In the genomic region with DNA sequence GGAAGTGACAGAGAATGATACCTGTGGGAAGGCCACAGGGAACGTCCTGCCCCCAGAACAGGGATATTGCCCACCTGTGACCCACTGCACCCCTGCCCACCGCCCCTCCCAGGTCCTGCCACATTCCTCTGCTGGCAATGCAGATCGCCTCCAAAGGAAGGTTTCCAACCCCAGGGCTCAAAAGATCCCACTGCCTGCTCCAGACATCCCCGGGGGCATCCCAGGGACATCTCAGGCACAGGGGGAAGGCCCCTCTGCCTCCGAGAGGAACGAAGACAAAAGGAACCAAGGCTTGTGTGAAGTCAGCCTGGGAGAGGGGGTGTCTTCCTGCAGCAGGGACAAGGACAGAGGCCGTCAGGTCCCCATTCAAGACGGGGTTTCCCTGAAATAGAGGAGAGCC, we compare ENCODE assay signal across 20 cellular contexts. TPM values are rescaled to one million over a fixed set of nuclear protein-coding genes. Genes with fewer than 3 reads are reported as not detected.
DNase-seq lines count a peak whose midpoint lies in the region; ATAC-seq and TF ChIP-seq lines count a peak whose summit lies in the region.
"Had no signal": no experiment of that assay in that cellular context is flagged by ENCODE, and none has a peak within 500 bp of the region (broad histone marks: within the 10 kb centered on the region; RNA-seq: fewer than 3 reads in every experiment).

No MANE protein-coding gene starts in this region.

- intact Hi-C loops in spleen (cut with DNase I; ENCODE audit: low total_unique reads) (no loop called here), PC-3 (cut with micrococcal nuclease) (no loop called here)

- no peak for DNase-seq in GM23338 (ENCODE audit: low spot score)
- DNase-seq in NT2/D1 (ENCODE audit: low read depth, low spot score): no peak
- DNase-seq in epidermal melanocyte (ENCODE audit: insufficient read length, low spot score): peak; percentile 12
- no peak for DNase-seq in spleen
- DNase-seq in NCI-H1436 treated with DMSO at 0.1 percent for 48 hours (lab: John Stamatoyannopoulos, UW): no peak
- no peak for DNase-seq in PC-3
- DNase-seq: DND-41; Karpas-422; NCI-H1048; NCI-H1436; NCI-H2081 treated with DMSO at 0.1 percent for 48 hours; NCI-H446 treated with DMSO at 0.1 percent for 48 hours; NK-92 treated with Interleukin-12 subunit alpha and Interleukin-12 subunit beta, amount 100 ng/mL, for 24 hours; T-helper 17 cell had no signal

- no peaks in the 10 kb centered on the region for H3K9me2 ChIP-seq in GM23338 (ENCODE audit: insufficient read depth)
- no peaks in the 10 kb centered on the region for H3K9me2 ChIP-seq in PC-3 (replicated peaks; ENCODE audit: low read length)

- no peak overlapping the region for H3K27ac Mint-ChIP-seq in GM23338
- H3K27ac Mint-ChIP-seq: CD14-positive monocyte, T-helper 17 cell had no signal

- no peaks in the 10 kb centered on the region for H3K79me2 ChIP-seq in GM23338 (replicated peaks; ENCODE audit: insufficient read depth)
- no peaks in the 10 kb centered on the region for H3K79me2 ChIP-seq in PC-3 (ENCODE audit: low read length)

- H3K4me3 Mint-ChIP-seq in GM23338: no peak overlapping the region
- H3K4me3 Mint-ChIP-seq: CD14-positive monocyte, IgD-negative memory B cell, T-helper 17 cell had no signal

- no peaks in the 10 kb centered on the region for H3K27me3 ChIP-seq in GM23338 (ENCODE audit: insufficient read depth)
- no peaks in the 10 kb centered on the region for H3K27me3 ChIP-seq in NT2/D1 (ENCODE audit: insufficient read depth, insufficient read length)
- no peaks in the 10 kb centered on the region for H3K27me3 ChIP-seq in spleen (replicated peaks in 1 of 7)
- no peaks in the 10 kb centered on the region for H3K27me3 ChIP-seq in PC-3 (ENCODE audit: low read length)
- H3K27me3 ChIP-seq: SJSA1 had no signal

- peaks cover 6% of the 10 kb centered on the region for H3K4me1 Mint-ChIP-seq in GM23338
- H3K4me1 Mint-ChIP-seq: CD14-positive monocyte, T-helper 17 cell had no signal

- H3K9me3 Mint-ChIP-seq in GM23338: peaks cover 11% of the 10 kb centered on the region
- H3K9me3 Mint-ChIP-seq: IgD-negative memory B cell had no signal

- peaks cover 36% of the 10 kb centered on the region for H3K36me3 Mint-ChIP-seq in GM23338 (ENCODE audit: low read depth)

- ATAC-seq in GM23338 (no peak; the same call in 2 of the 3 replicates), GM18873 (IDR thresholded peaks at IDR 0.05; ENCODE audit: low FRiP score, unreplicated experiment) (no peak), PC-3 (no peak), HG03342 (IDR thresholded peaks at IDR 0.05; ENCODE audit: unreplicated experiment) (no peak)
- ATAC-seq: HCT116, T-helper 17 cell had no signal

- CTCF ChIA-PET in PC-3 (lab: Charles Lee): no interaction called here

- H3K27ac ChIP-seq in GM23338 (ENCODE audit: low read depth) (0 out of 2 replicates have a peak overlapping the region, but pooled peaks have one; percentile 55), spleen (peak overlapping the region in 5 of 8 donors; percentile 60 to 81 (median 75)), PC-3 (ENCODE audit: low read length) (no peak overlapping the region)
- H3K27ac ChIP-seq: SJSA1 had no signal

- no peak for TF ChIP-seq POLR2A in spleen (IDR thresholded peaks at IDR 0.05)

- no peak overlapping the region for H2AFZ ChIP-seq in GM23338
- H2AFZ ChIP-seq in PC-3 (ENCODE audit: low read length): no peak overlapping the region

- peak overlapping the region; percentile 69 for H3K9ac ChIP-seq in NT2/D1 (ENCODE audit: insufficient read length, low read depth)
- H3K9ac ChIP-seq in PC-3 (ENCODE audit: low read length): no peak overlapping the region

- H3F3A ChIP-seq in GM23338 (replicated peaks; ENCODE audit: low read depth) (0 out of 2 replicates have a peak, but pooled peaks cover 3% of the 10 kb centered on the region), PC-3 (ENCODE audit: low read length, unreplicated experiment) (no peaks in the 10 kb centered on the region)

- H3K9me3 ChIP-seq in NT2/D1 (ENCODE audit: insufficient read depth, low read length) (peaks cover 9% of the 10 kb centered on the region; the same call in 1 of the 2 replicates), spleen (no peaks in the 10 kb centered on the region), PC-3 (ENCODE audit: low read length) (no peaks in the 10 kb centered on the region)
- H3K9me3 ChIP-seq: SJSA1 had no signal

- H3K4me1 ChIP-seq in GM23338 (ENCODE audit: insufficient read depth): peaks cover 14% of the 10 kb centered on the region; the same call in 1 of the 2 replicates
- peaks cover 19% of the 10 kb centered on the region for H3K4me1 ChIP-seq in NT2/D1 (ENCODE audit: insufficient read depth, insufficient read length)
- H3K4me1 ChIP-seq in spleen: peaks cover 8 to 36% (median 20%) of the 10 kb centered on the region in 6 donors
- H3K4me1 ChIP-seq in PC-3 (ENCODE audit: insufficient read depth, low read length): peaks cover 14% of the 10 kb centered on the region

- H4K20me1 ChIP-seq in GM23338 (replicated peaks; ENCODE audit: insufficient read depth) (no peaks in the 10 kb centered on the region), PC-3 (ENCODE audit: low read length) (no peaks in the 10 kb centered on the region)

- H3K36me3 ChIP-seq in GM23338 (ENCODE audit: insufficient read depth) (0 out of 2 replicates have a peak, but pooled peaks cover 2% of the 10 kb centered on the region), NT2/D1 (ENCODE audit: insufficient read depth, insufficient read length, low read length) (peaks cover 31% of the 10 kb centered on the region), spleen (peaks cover 0 to 78% (median 51%) of the 10 kb centered on the region in 6 donors), PC-3 (ENCODE audit: low read depth, low read length) (no peaks in the 10 kb centered on the region)

- TF ChIP-seq CTCF in GM23338 (conservative IDR thresholded peaks at IDR 0.05; ENCODE audit: low read depth in 2 of 2) (no peak), spleen (IDR thresholded peaks at IDR 0.05 in 8 of 11, conservative IDR thresholded peaks at IDR 0.05 in 3 of 11) (no peak), PC-3 (conservative IDR thresholded peaks at IDR 0.05; ENCODE audit: low read depth, low read length) (no peak)

- BruUV-seq in PC-3 (replicated peaks; lab: Mats Ljungman, UMichigan): no TSS peak

- POLR2A ChIA-PET in PC-3 (lab: Charles Lee; ENCODE audit: unreplicated experiment): interaction anchor here (0.6 kb wide), 1 partner anchor 45 kb away, joined by 13 read pairs; no protein-coding TSS in a partner anchor

- no peak overlapping the region for H3K4me2 ChIP-seq in GM23338
- no peak overlapping the region for H3K4me2 ChIP-seq in PC-3 (ENCODE audit: low read length)

- WGBS in spleen, 5 donors: 70 to 83% (median 82%) methylated on average over 8 of the region's 8 CpGs

- H3K27me3 Mint-ChIP-seq in GM23338 (ENCODE audit: insufficient read depth, low read depth, poor library complexity): peaks cover 2% of the 10 kb centered on the region
- H3K27me3 Mint-ChIP-seq: IgD-negative memory B cell, T-helper 17 cell had no signal

- H3K4me3 ChIP-seq in GM23338: no peak overlapping the region
- no peak overlapping the region for H3K4me3 ChIP-seq in NT2/D1 (ENCODE audit: insufficient read length, low read depth)
- no peak overlapping the region for H3K4me3 ChIP-seq in spleen
- H3K4me3 ChIP-seq in PC-3 (ENCODE audit: low read length): no peak overlapping the region
- H3K4me3 ChIP-seq: SJSA1 had no signal

TF ChIP-seq in GM23338, 12 proteins besides CTCF, POLR2A, EP300 and RAD21:
- TF ChIP-seq NANOG (IDR thresholded peaks at IDR 0.05; ENCODE audit: borderline replicate concordance) (no peak), JUNB (IDR thresholded peaks at IDR 0.05; ENCODE audit: unreplicated experiment) (no peak), EZH2phosphoT487 (IDR thresholded peaks at IDR 0.05; ENCODE audit: unreplicated experiment) (no peak), CREB1 (CRISPR knock-in tag; IDR thresholded peaks at IDR 0.05; ENCODE audit: low read depth) (no peak), ZNF331 (CRISPR knock-in tag; IDR thresholded peaks at IDR 0.05; ENCODE audit: low read depth) (no peak)

RNA-seq across cellular contexts. Expression of gene NUDT1, which starts 28.5 kb away (rescaled TPM):
- 54.5 and 66.8 TPM in 2 replicates for total RNA-seq in GM23338 (2014; rRNA removed; shearing (Covaris generic))
- 151 and 163 TPM in 2 replicates for polyA plus RNA-seq in GM23338 (2016; fragmentation: Nextera tagmentation; extraction: Ambion mirVana)
- total RNA-seq in spleen: 10 to 100 TPM; 13.7 to 29.4 (median 20.4) TPM
- polyA plus RNA-seq in spleen: 10 to 100 TPM; 38.2 to 69.3 (median 42.4) TPM
- 58.5 and 59.3 TPM in 2 replicates for total RNA-seq in PC-3 (2014; rRNA removed)

RNA-seq across cellular contexts. Expression of gene MRM2, which starts 28.5 kb away (rescaled TPM):
- 25.3 and 30.0 TPM in 2 replicates for total RNA-seq in GM23338 (2014; rRNA removed; shearing (Covaris generic))
- polyA plus RNA-seq in GM23338 (2016; fragmentation: Nextera tagmentation; extraction: Ambion mirVana) (37.8 and 41.1 TPM in 2 replicates), spleen (10 to 100 TPM; 24.1 to 35.8 (median 27.2) TPM)
- total RNA-seq in spleen (10 to 100 TPM; 19.0 to 24.7 (median 23.3) TPM), PC-3 (2014; rRNA removed) (42.6 and 42.9 TPM in 2 replicates)

RNA-seq across cellular contexts. Expression of gene MAD1L1, which starts 37.8 kb away (rescaled TPM):
- total RNA-seq in GM23338 (2014; rRNA removed; shearing (Covaris generic)): 59.3 and 87.1 TPM in 2 replicates
- 40.3 and 42.9 TPM in 2 replicates for polyA plus RNA-seq in GM23338 (2016; fragmentation: Nextera tagmentation; extraction: Ambion mirVana)
- total RNA-seq in spleen: 100 to 1,000 TPM in 1 of 7 donors, 10 to 100 TPM in 6; 47.3 to 104 (median 62.0) TPM
- polyA plus RNA-seq in spleen: 100 to 1,000 TPM in 1 of 3 donors, 10 to 100 TPM in 2; 48.8 to 118 (median 75.0) TPM
- 88.4 and 146 TPM in 2 replicates for total RNA-seq in PC-3 (2014; rRNA removed)

RNA-seq across cellular contexts. Expression of gene SNX8, which starts 43.7 kb away (rescaled TPM):
- total RNA-seq in GM23338 (2014; rRNA removed; shearing (Covaris generic)): 15.6 and 44.3 TPM in 2 replicates
- polyA plus RNA-seq in GM23338 (2016; fragmentation: Nextera tagmentation; extraction: Ambion mirVana): 49.1 and 50.9 TPM in 2 replicates
- 100 to 1,000 TPM in 2 of 7 donors, 10 to 100 TPM in 5; 74.0 to 196 (median 93.6) TPM for total RNA-seq in spleen
- polyA plus RNA-seq in spleen: 10 to 100 TPM; 48.8 to 63.8 (median 52.1) TPM
- total RNA-seq in PC-3 (2014; rRNA removed): 12.3 and 20.5 TPM in 2 replicates
